30 cellular contexts compared by ENCODE assay signal in the genomic region with DNA sequence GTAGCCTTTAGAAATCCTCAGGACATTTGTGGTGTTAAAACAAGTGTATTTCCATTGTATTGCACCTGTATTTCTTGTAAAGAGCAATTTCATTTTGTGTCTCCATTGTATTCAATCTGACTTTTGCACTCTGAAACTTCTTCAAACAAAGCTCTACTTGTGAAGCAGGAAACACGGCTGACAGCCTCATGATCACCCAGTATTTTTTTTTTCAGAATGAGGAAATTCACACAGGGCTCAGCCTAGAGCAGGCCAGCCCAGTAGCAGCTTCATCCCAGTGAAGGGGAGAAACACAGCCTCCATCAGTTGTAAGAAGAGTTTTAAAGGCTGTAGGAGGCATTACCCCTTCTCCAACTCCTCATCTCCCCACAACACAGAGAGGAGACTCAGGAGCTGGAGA.
DNase-seq lines count a peak whose midpoint lies in the region; ATAC-seq, FAIRE-seq and TF ChIP-seq lines count a peak whose summit lies in the region.
"Had no signal": no experiment of that assay in that cellular context is flagged by ENCODE, and none has a peak within 500 bp of the region (broad histone marks: within the 10 kb centered on the region; RNA-seq: fewer than 3 reads in every experiment).

No MANE protein-coding gene starts in this region.

- H3K27me3 ChIP-seq in BLaER1 (no peaks in the 10 kb centered on the region), GM12878 (replicated peaks in 1 of 2; ENCODE audit: control insufficient read depth in 2 of 2, insufficient read depth in 2 of 2, low read length in 1 of 2) (no peaks in the 10 kb centered on the region; a peak in 1 of 4 replicates), muscle layer of duodenum (ENCODE audit: low read depth, low read length) (no peaks in the 10 kb centered on the region), spleen (replicated peaks in 1 of 7) (no peaks in the 10 kb centered on the region)
- H3K27me3 ChIP-seq: body of pancreas, esophagus squamous epithelium, foreskin keratinocyte, Peyer's patch, upper lobe of left lung had no signal

- TF ChIP-seq CTCF in GM12878 (IDR thresholded peaks at IDR 0.05 in 2 of 3, conservative IDR thresholded peaks at IDR 0.05 in 1 of 3; ENCODE audit: control insufficient read depth in 2 of 3, extremely low read depth in 1 of 3, insufficient read depth in 1 of 3, low read depth in 3 of 3, low read length in 3 of 3) (no peak), spleen (IDR thresholded peaks at IDR 0.05 in 8 of 11, conservative IDR thresholded peaks at IDR 0.05 in 3 of 11) (no peak)

- H3K4me2 ChIP-seq in BLaER1 (peak overlapping the region; percentile 29; the same call in 1 of the 2 replicates), GM12878 (ENCODE audit: control insufficient read depth, insufficient read depth) (no peak overlapping the region)

- H3K4me1 ChIP-seq in BLaER1: no peaks in the 10 kb centered on the region; the same call in 1 of the 2 replicates
- H3K4me1 ChIP-seq in GM12878 (ENCODE audit: control insufficient read depth, insufficient read depth, low read length): no peaks in the 10 kb centered on the region
- H3K4me1 ChIP-seq in muscle layer of duodenum (ENCODE audit: control insufficient read depth in 1 of 2, insufficient read depth in 2 of 2, low read length in 2 of 2): no peaks in the 10 kb centered on the region
- H3K4me1 ChIP-seq in spleen: no peaks in the 10 kb centered on the region
- H3K4me1 ChIP-seq: esophagus squamous epithelium, foreskin keratinocyte, upper lobe of left lung had no signal

- no peak for TF ChIP-seq POLR2A in GM12878 (IDR thresholded peaks at IDR 0.05; ENCODE audit: low read depth, low read length)
- no peak for TF ChIP-seq POLR2A in spleen (IDR thresholded peaks at IDR 0.05)

- CTCF ChIA-PET in GM12878 (lab: Yijun Ruan, JAX): interaction anchor here (3.2 kb wide), 1 partner anchor 10 kb away, joined by 15 read pairs; no protein-coding TSS in a partner anchor

- ATAC-seq in GM12878: peak; percentile 56
- ATAC-seq: activated CD4-positive, alpha-beta T cell treated with anti-CD3 and anti-CD28 coated beads for 36 hours; activated CD8-positive, alpha-beta T cell treated with anti-CD3 and anti-CD28 coated beads, Interleukin-2, amount 10 ng/mL, durations not matched to agents 7 days and 5 days; activated T-helper 17 cell treated with anti-CD3 and anti-CD28 coated beads, Interleukin-2, amount 50 U/mL, for 72 hours; body of pancreas; foreskin keratinocyte; stimulated activated effector memory CD8-positive, alpha-beta T cell treated with anti-CD3 and anti-CD28 coated beads, Interleukin-12 subunit alpha, Interleukin-12 subunit beta, amount 100 ng/mL, for 72 hours had no signal

- no peak overlapping the region for H3K4me3 ChIP-seq in BLaER1
- no peak overlapping the region for H3K4me3 ChIP-seq in GM12878
- H3K4me3 ChIP-seq in muscle layer of duodenum (ENCODE audit: low read depth in 1 of 2, low read length in 2 of 2): no peak overlapping the region
- H3K4me3 ChIP-seq in spleen: no peak overlapping the region
- H3K4me3 ChIP-seq: body of pancreas, esophagus squamous epithelium, GM23248, Peyer's patch, upper lobe of left lung had no signal

- H3K79me2 ChIP-seq in GM12878 (ENCODE audit: control insufficient read depth, insufficient read depth, low read length): no peaks in the 10 kb centered on the region

- no peak for TF ChIP-seq EP300 in GM12878 (IDR thresholded peaks at IDR 0.05; ENCODE audit: borderline replicate concordance in 1 of 2, control insufficient read depth in 1 of 2, low read depth in 2 of 2, low read length in 2 of 2)

- RAD21 ChIA-PET in GM12878 (lab: Charles Lee; ENCODE audit: unreplicated experiment): no interaction called here

- H2AFZ ChIP-seq in GM12878 (ENCODE audit: control insufficient read depth, low read depth, low read length): no peak overlapping the region
- H2AFZ ChIP-seq: GM23248 had no signal

- SMC1A ChIA-PET in GM12878 (lab: Charles Lee; ENCODE audit: uncharacterized antibody, unreplicated experiment): interaction anchor here (2.1 kb wide), 1 partner anchor 8 kb away, joined by 6 read pairs; no protein-coding TSS in a partner anchor

- in situ Hi-C loops in GM12878 (cut with MboI): no loop called here

- BruUV-seq in GM12878 (replicated peaks; lab: Mats Ljungman, UMichigan): no TSS peak

- no peaks in the 10 kb centered on the region for H3K9me3 ChIP-seq in BLaER1
- no peaks in the 10 kb centered on the region for H3K9me3 ChIP-seq in GM12878 (replicated peaks; ENCODE audit: control insufficient read depth, insufficient read depth, low read length)
- H3K9me3 ChIP-seq in muscle layer of duodenum (ENCODE audit: control insufficient read depth in 1 of 2, low read length in 2 of 2): no peaks in the 10 kb centered on the region
- no peaks in the 10 kb centered on the region for H3K9me3 ChIP-seq in spleen
- H3K9me3 ChIP-seq: body of pancreas, esophagus squamous epithelium, Peyer's patch, upper lobe of left lung had no signal

- no peak for DNase-seq in GM12878 (ENCODE audit: low read depth, low spot score)
- DNase-seq in kidney tubule cell (ENCODE audit: low spot score): peak; percentile 10
- no peak for DNase-seq in occipital lobe (lab: John Stamatoyannopoulos, UW)
- DNase-seq in spleen: no peak
- DNase-seq in NK-92 treated with Interleukin-12 subunit alpha and Interleukin-12 subunit beta, amount 100 ng/mL, for 24 hours (lab: John Stamatoyannopoulos, UW): no peak
- DNase-seq in MV-4-11 (lab: John Stamatoyannopoulos, UW): no peak
- DNase-seq: 8988T; activated CD4-positive, alpha-beta T cell treated with anti-CD3 and anti-CD28 coated beads for 36 hours; activated CD8-positive, alpha-beta T cell treated with anti-CD3 and anti-CD28 coated beads, Interleukin-2, amount 10 ng/mL, durations not matched to agents 7 days and 5 days; activated naive CD4-positive, alpha-beta T cell treated with anti-CD3 and anti-CD28 coated beads, Interleukin-2, amount 50 U/mL, for 16 hours; body of pancreas; dermis blood vessel endothelial cell; esophagus squamous epithelium; foreskin keratinocyte; GM23248; IMR-90; mesendoderm; naive B cell; NCI-H1436 treated with DMSO at 0.1 percent for 48 hours; NCI-H226; Peyer's patch; SHP77; upper lobe of left lung had no signal

- no peak overlapping the region for H3K27ac ChIP-seq in BLaER1
- no peak overlapping the region for H3K27ac ChIP-seq in GM12878 (ENCODE audit: control insufficient read depth, insufficient read depth)
- peak overlapping the region; percentile 7 for H3K27ac ChIP-seq in muscle layer of duodenum (ENCODE audit: low read length)
- no peak overlapping the region for H3K27ac ChIP-seq in spleen
- H3K27ac ChIP-seq: body of pancreas, esophagus squamous epithelium, foreskin keratinocyte, GM23248, upper lobe of left lung, VCaP had no signal

- 0% methylated on average over 1 of the region's 1 CpG for WGBS in GM12878 (ENCODE audit: insufficient coverage, insufficient replicate concordance, low lambda C conversion rate, missing lambda C conversion rate)
- WGBS in spleen, 5 donors: 0 to 9% (median 0%) methylated on average over 1 of the region's 1 CpG

- H4K20me1 ChIP-seq in BLaER1: no peaks in the 10 kb centered on the region
- H4K20me1 ChIP-seq in GM12878 (ENCODE audit: control insufficient read depth, insufficient read depth): peaks cover 3% of the 10 kb centered on the region; the same call in 1 of the 2 replicates

- POLR2A ChIA-PET in GM12878 (lab: Charles Lee): no interaction called here

- TF ChIP-seq RAD21 in GM12878 (IDR thresholded peaks at IDR 0.05; ENCODE audit: insufficient read depth, low read depth, low read length): no peak

- H3K9ac ChIP-seq in BLaER1 (no peak overlapping the region), GM12878 (ENCODE audit: control insufficient read depth, insufficient read depth, low read length) (no peak overlapping the region)
- H3K9ac ChIP-seq: GM23248 had no signal

- intact Hi-C loops in GM12878 (cut with micrococcal nuclease; ENCODE audit: unreplicated experiment): no loop called here
- intact Hi-C loops in spleen (cut with DNase I; ENCODE audit: low total_unique reads): no loop called here

- no peak for FAIRE-seq in GM12878 (lab: Jason Lieb, UNC)
- FAIRE-seq: D721Med, GM12892 had no signal

- H3K36me3 ChIP-seq in BLaER1 (no peaks in the 10 kb centered on the region), GM12878 (ENCODE audit: control insufficient read depth in 2 of 2, insufficient read depth in 2 of 2, low read length in 1 of 2) (no peaks in the 10 kb centered on the region), muscle layer of duodenum (ENCODE audit: control insufficient read depth in 1 of 2, insufficient read depth in 2 of 2, low read length in 2 of 2) (no peaks in the 10 kb centered on the region), spleen (no peaks in the 10 kb centered on the region)
- H3K36me3 ChIP-seq: esophagus squamous epithelium, Peyer's patch, upper lobe of left lung had no signal

TF ChIP-seq in GM12878, 131 proteins besides CTCF, POLR2A, EP300 and RAD21 (continues in another document):
- TF ChIP-seq, protein P1, sequence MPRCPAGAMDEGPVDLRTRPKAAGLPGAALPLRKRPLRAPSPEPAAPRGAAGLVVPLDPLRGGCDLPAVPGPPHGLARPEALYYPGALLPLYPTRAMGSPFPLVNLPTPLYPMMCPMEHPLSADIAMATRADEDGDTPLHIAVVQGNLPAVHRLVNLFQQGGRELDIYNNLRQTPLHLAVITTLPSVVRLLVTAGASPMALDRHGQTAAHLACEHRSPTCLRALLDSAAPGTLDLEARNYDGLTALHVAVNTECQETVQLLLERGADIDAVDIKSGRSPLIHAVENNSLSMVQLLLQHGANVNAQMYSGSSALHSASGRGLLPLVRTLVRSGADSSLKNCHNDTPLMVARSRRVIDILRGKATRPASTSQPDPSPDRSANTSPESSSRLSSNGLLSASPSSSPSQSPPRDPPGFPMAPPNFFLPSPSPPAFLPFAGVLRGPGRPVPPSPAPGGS (IDR thresholded peaks at IDR 0.05; ENCODE audit: borderline replicate concordance, insufficient read depth, low read depth, low read length, poor library complexity, severe bottlenecking): no peak
- TF ChIP-seq ZNF274 (IDR thresholded peaks at IDR 0.05; ENCODE audit: insufficient read depth, insufficient read length) (no peak), STAT3 (IDR thresholded peaks at IDR 0.05; ENCODE audit: low read depth, low read length) (no peak), NR2C1 (IDR thresholded peaks at IDR 0.05) (no peak), DPF2 (IDR thresholded peaks at IDR 0.05) (no peak), MEF2B (IDR thresholded peaks at IDR 0.05; ENCODE audit: partially characterized antibody, poor library complexity, severe bottlenecking) (no peak)
- TF ChIP-seq, protein P2, sequence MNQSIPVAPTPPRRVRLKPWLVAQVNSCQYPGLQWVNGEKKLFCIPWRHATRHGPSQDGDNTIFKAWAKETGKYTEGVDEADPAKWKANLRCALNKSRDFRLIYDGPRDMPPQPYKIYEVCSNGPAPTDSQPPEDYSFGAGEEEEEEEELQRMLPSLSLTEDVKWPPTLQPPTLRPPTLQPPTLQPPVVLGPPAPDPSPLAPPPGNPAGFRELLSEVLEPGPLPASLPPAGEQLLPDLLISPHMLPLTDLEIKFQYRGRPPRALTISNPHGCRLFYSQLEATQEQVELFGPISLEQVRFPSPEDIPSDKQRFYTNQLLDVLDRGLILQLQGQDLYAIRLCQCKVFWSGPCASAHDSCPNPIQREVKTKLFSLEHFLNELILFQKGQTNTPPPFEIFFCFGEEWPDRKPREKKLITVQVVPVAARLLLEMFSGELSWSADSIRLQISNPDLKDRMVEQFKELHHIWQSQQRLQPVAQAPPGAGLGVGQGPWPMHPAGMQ (IDR thresholded peaks at IDR 0.05; ENCODE audit: borderline replicate concordance): no peak
